ENCODE assay signal across 18 cellular contexts in the genomic region with DNA sequence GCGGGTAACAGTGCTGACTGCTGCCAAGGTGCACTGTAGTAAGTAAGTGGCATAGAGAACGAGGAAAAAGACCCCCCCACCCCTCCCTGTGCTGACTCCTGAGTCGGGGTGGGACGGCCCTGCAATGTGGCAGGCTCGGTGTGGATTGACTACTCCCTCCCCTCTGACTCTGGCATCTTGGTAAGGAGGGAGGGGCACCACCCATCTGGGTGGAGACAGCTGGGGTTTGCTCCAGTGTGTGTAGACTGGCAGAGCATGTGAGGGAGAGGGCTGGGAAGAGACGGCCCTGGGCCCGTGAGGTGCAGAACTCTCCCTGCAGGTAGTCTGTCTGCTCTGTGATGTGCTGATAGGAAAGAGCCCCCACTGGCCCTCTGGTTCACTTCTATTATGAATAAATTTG. TPM values are rescaled to one million over a fixed set of nuclear protein-coding genes. Genes with fewer than 3 reads are reported as not detected.
DNase-seq lines count a peak whose midpoint lies in the region; ATAC-seq, FAIRE-seq and TF ChIP-seq lines count a peak whose summit lies in the region.
"Had no signal": no experiment of that assay in that cellular context is flagged by ENCODE, and none has a peak within 500 bp of the region (broad histone marks: within the 10 kb centered on the region; RNA-seq: fewer than 3 reads in every experiment).

No MANE protein-coding gene starts in this region.

- H3K4me2 ChIP-seq in DND-41 (ENCODE audit: insufficient read depth, low read length), result no peak overlapping the region
- H3K4me2 ChIP-seq: KMS-11, PC-9 had no signal

- no peaks in the 10 kb centered on the region for H3K27me3 Mint-ChIP-seq in activated T-cell treated with anti-CD3 and anti-CD28 coated beads, Interleukin-2, amount 50 U/mL, for 24 hours
- H3K27me3 Mint-ChIP-seq in activated T-cell treated with anti-CD3 and anti-CD28 coated beads, Interleukin-2, amount 50 U/mL, for 4 hours (ENCODE audit: low read depth), result no peaks in the 10 kb centered on the region
- H3K27me3 Mint-ChIP-seq in activated CD8-positive, alpha-beta T cell treated with anti-CD3 and anti-CD28 coated beads, Interleukin-2, amount 10 ng/mL, durations not matched to agents 7 days and 5 days (ENCODE audit: low read depth), result no peaks in the 10 kb centered on the region
- no peaks in the 10 kb centered on the region for H3K27me3 Mint-ChIP-seq in progenitor cell of endocrine pancreas

- no peak overlapping the region for H3K4me3 ChIP-seq in DND-41 (ENCODE audit: low read depth in 1 of 2, low read length in 2 of 2)
- H3K4me3 ChIP-seq: GM12878, PC-9, uterus had no signal

- no peaks in the 10 kb centered on the region for H3K79me2 ChIP-seq in DND-41 (ENCODE audit: insufficient read depth, low read length)

- H2AFZ ChIP-seq in DND-41 (ENCODE audit: low read depth, low read length), result no peak overlapping the region
- H2AFZ ChIP-seq: PC-9 had no signal

- no peaks in the 10 kb centered on the region for H3K9me3 Mint-ChIP-seq in activated T-cell treated with anti-CD3 and anti-CD28 coated beads, Interleukin-2, amount 50 U/mL, for 24 hours
- H3K9me3 Mint-ChIP-seq in activated T-cell treated with anti-CD3 and anti-CD28 coated beads, Interleukin-2, amount 50 U/mL, for 4 hours, result no peaks in the 10 kb centered on the region
- no peaks in the 10 kb centered on the region for H3K9me3 Mint-ChIP-seq in activated CD8-positive, alpha-beta T cell treated with anti-CD3 and anti-CD28 coated beads, Interleukin-2, amount 10 ng/mL, durations not matched to agents 7 days and 5 days (ENCODE audit: insufficient read depth)
- no peaks in the 10 kb centered on the region for H3K9me3 Mint-ChIP-seq in progenitor cell of endocrine pancreas (ENCODE audit: low read depth)

- no peak for ATAC-seq in activated T-cell treated with anti-CD3 and anti-CD28 coated beads, Interleukin-2, amount 50 U/mL, for 4 hours
- peak; percentile 89 for ATAC-seq in DND-41 (ENCODE audit: insufficient read depth, low read depth)
- peak; percentile 25 for ATAC-seq in activated CD8-positive, alpha-beta T cell treated with anti-CD3 and anti-CD28 coated beads, Interleukin-2, amount 10 ng/mL, durations not matched to agents 7 days and 5 days
- ATAC-seq: GM12878 had no signal

- no peak overlapping the region for H3K9ac ChIP-seq in DND-41 (ENCODE audit: low read depth, low read length)
- H3K9ac ChIP-seq: KMS-11 had no signal

- no peaks in the 10 kb centered on the region for H3K27me3 ChIP-seq in DND-41 (ENCODE audit: insufficient read depth, low read length, poor library complexity)
- H3K27me3 ChIP-seq: uterus had no signal

- H3K4me1 ChIP-seq in DND-41 (ENCODE audit: insufficient read depth, low read length), result peaks cover 16% of the 10 kb centered on the region
- H3K4me1 ChIP-seq: uterus had no signal

- peaks cover 78% of the 10 kb centered on the region for H3K36me3 Mint-ChIP-seq in activated T-cell treated with anti-CD3 and anti-CD28 coated beads, Interleukin-2, amount 50 U/mL, for 24 hours (ENCODE audit: low read depth)
- H3K36me3 Mint-ChIP-seq in activated T-cell treated with anti-CD3 and anti-CD28 coated beads, Interleukin-2, amount 50 U/mL, for 4 hours (ENCODE audit: insufficient read depth), result peaks cover 31% of the 10 kb centered on the region
- H3K36me3 Mint-ChIP-seq in activated CD8-positive, alpha-beta T cell treated with anti-CD3 and anti-CD28 coated beads, Interleukin-2, amount 10 ng/mL, durations not matched to agents 7 days and 5 days (ENCODE audit: low read depth), result peaks cover 18% of the 10 kb centered on the region
- peaks cover 25% of the 10 kb centered on the region for H3K36me3 Mint-ChIP-seq in progenitor cell of endocrine pancreas (ENCODE audit: insufficient read depth)

- H3K27ac ChIP-seq in DND-41 (ENCODE audit: low read length), result no peak overlapping the region
- H3K27ac ChIP-seq: KMS-11, PC-9, uterus had no signal

- H3K36me3 ChIP-seq in DND-41 (ENCODE audit: insufficient read depth, low read length), result peaks cover 64% of the 10 kb centered on the region
- H3K36me3 ChIP-seq: uterus had no signal

- no peak for DNase-seq in activated T-cell treated with anti-CD3 and anti-CD28 coated beads, Interleukin-2, amount 50 U/mL, for 24 hours
- no peak for DNase-seq in activated T-cell treated with anti-CD3 and anti-CD28 coated beads, Interleukin-2, amount 50 U/mL, for 4 hours
- DNase-seq in DND-41 (peak; percentile 63), progenitor cell of endocrine pancreas (ENCODE audit: low spot score, unreplicated experiment) (no peak), NCI-H2029 treated with DMSO at 0.1 percent for 48 hours (lab: John Stamatoyannopoulos, UW) (no peak), HTR-8/SVneo (ENCODE audit: insufficient read length, low spot score) (no peak)
- DNase-seq in activated CD8-positive, alpha-beta T cell treated with anti-CD3 and anti-CD28 coated beads, Interleukin-2, amount 10 ng/mL, durations not matched to agents 7 days and 5 days, result no peak
- DNase-seq in activated CD4-positive, CD25-positive, alpha-beta regulatory T cell (lab: John Stamatoyannopoulos, UW), result no peak
- DNase-seq: central memory CD4-positive, alpha-beta T cell; effector CD8-positive, alpha-beta T cell; GF-D8; glutamatergic neuron; NCI-H1048; PC-9; uterus had no signal

- no peak for FAIRE-seq in HTR-8/SVneo (lab: Jason Lieb, UNC)
- FAIRE-seq: GM12878 had no signal

- TF ChIP-seq CTCF in DND-41 (IDR thresholded peaks at IDR 0.05; ENCODE audit: borderline replicate concordance, extremely low read depth, low read length, poor library complexity, severe bottlenecking) (no peak), progenitor cell of endocrine pancreas (IDR thresholded peaks at IDR 0.05; ENCODE audit: unreplicated experiment) (no peak)

- POLR2A ChIA-PET in activated CD8-positive, alpha-beta T cell treated with anti-CD3 and anti-CD28 coated beads, Interleukin-2, amount 10 ng/mL, durations not matched to agents 7 days and 5 days (lab: Charles Lee), result no interaction called here

- peak overlapping the region; percentile 67 for H3K27ac Mint-ChIP-seq in activated T-cell treated with anti-CD3 and anti-CD28 coated beads, Interleukin-2, amount 50 U/mL, for 24 hours
- H3K27ac Mint-ChIP-seq in activated CD8-positive, alpha-beta T cell treated with anti-CD3 and anti-CD28 coated beads, Interleukin-2, amount 10 ng/mL, durations not matched to agents 7 days and 5 days, result peak overlapping the region; percentile 67
- H3K27ac Mint-ChIP-seq in progenitor cell of endocrine pancreas, result peak overlapping the region; percentile 24

- no peaks in the 10 kb centered on the region for H3K9me3 ChIP-seq in DND-41 (ENCODE audit: insufficient read depth, low read length, severe bottlenecking)
- H3K9me3 ChIP-seq: uterus had no signal

- H4K20me1 ChIP-seq in DND-41 (ENCODE audit: insufficient read depth, low read length), result peaks cover 2% of the 10 kb centered on the region; the same call in 1 of the 2 replicates

- no peak overlapping the region for H3K4me3 Mint-ChIP-seq in activated T-cell treated with anti-CD3 and anti-CD28 coated beads, Interleukin-2, amount 50 U/mL, for 24 hours
- H3K4me3 Mint-ChIP-seq in activated T-cell treated with anti-CD3 and anti-CD28 coated beads, Interleukin-2, amount 50 U/mL, for 4 hours, result no peak overlapping the region
- peak overlapping the region; percentile 9 for H3K4me3 Mint-ChIP-seq in activated CD8-positive, alpha-beta T cell treated with anti-CD3 and anti-CD28 coated beads, Interleukin-2, amount 10 ng/mL, durations not matched to agents 7 days and 5 days
- no peak overlapping the region for H3K4me3 Mint-ChIP-seq in progenitor cell of endocrine pancreas (ENCODE audit: low read depth)

- CTCF ChIA-PET in activated CD8-positive, alpha-beta T cell treated with anti-CD3 and anti-CD28 coated beads, Interleukin-2, amount 10 ng/mL, durations not matched to agents 7 days and 5 days (lab: Charles Lee), result interaction anchor here (1.2 to 1.3 kb wide), 2 partner anchors 13 to 158 kb away, joined by 3 read pairs; no protein-coding TSS in a partner anchor

- H3K4me1 Mint-ChIP-seq in activated T-cell treated with anti-CD3 and anti-CD28 coated beads, Interleukin-2, amount 50 U/mL, for 24 hours (ENCODE audit: low read depth), result peaks cover 21% of the 10 kb centered on the region
- H3K4me1 Mint-ChIP-seq in activated T-cell treated with anti-CD3 and anti-CD28 coated beads, Interleukin-2, amount 50 U/mL, for 4 hours (ENCODE audit: low read depth), result peaks cover 31% of the 10 kb centered on the region
- peaks cover 21% of the 10 kb centered on the region for H3K4me1 Mint-ChIP-seq in activated CD8-positive, alpha-beta T cell treated with anti-CD3 and anti-CD28 coated beads, Interleukin-2, amount 10 ng/mL, durations not matched to agents 7 days and 5 days (ENCODE audit: low read depth)
- H3K4me1 Mint-ChIP-seq in progenitor cell of endocrine pancreas (ENCODE audit: low read depth), result peaks cover 6% of the 10 kb centered on the region

RNA-seq across cellular contexts. Expression of gene NSG1, which starts 31.0 kb away (rescaled TPM):
- total RNA-seq in activated T-cell treated with anti-CD3 and anti-CD28 coated beads, Interleukin-2, amount 50 U/mL, for 4 hours, result 1 to 10 TPM; 1.2 to 3.5 (median 1.9) TPM
- total RNA-seq in activated CD8-positive, alpha-beta T cell treated with anti-CD3 and anti-CD28 coated beads, Interleukin-2, amount 10 ng/mL, durations not matched to agents 7 days and 5 days, result 10 to 100 TPM; 15.8 to 17.8 TPM
- total RNA-seq in progenitor cell of endocrine pancreas, result 52.4 and 55.0 TPM in 2 replicates
- total RNA-seq: osteocyte, PC-9 had no signal

Comparison
In these comparisons a context has a peak if more than half of its experiments do, and no peak if none do; other contexts are left out.
1. ATAC-seq: peak in DND-41 (single experiment) and activated CD8-positive, alpha-beta T cell treated with anti-CD3 and anti-CD28 coated beads, Interleukin-2, amount 10 ng/mL, durations not matched to agents 7 days and 5 days (single experiment); none in activated T-cell treated with anti-CD3 and anti-CD28 coated beads, Interleukin-2, amount 50 U/mL, for 4 hours (0 of 2).
2. Peak in every context shown above with its lines, with median percentiles within 50 percentile points of each other: H3K27ac Mint-ChIP-seq.